ENCODE assay signal across 24 cellular contexts in the genomic region with DNA sequence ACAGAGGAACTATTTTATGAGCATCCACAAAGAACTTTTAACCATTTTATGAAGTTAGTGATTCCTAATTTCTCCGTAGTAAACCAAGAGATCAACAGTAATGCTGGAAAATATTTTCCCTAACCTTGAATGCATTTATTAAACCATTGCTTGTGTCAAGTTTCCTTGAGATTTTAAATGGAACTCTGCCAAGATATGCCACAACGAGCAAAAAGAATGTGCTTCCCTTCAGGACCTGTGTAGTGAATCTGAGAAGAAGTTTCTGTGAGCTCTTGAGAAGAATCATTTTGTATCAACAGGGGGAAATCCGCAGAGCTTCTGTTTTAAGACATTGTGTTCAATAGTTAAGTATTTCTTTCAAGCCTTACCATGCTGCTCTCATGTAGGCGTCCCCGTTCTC.
DNase-seq lines count a peak whose midpoint lies in the region; ATAC-seq, FAIRE-seq and TF ChIP-seq lines count a peak whose summit lies in the region.
"Had no signal": no experiment of that assay in that cellular context is flagged by ENCODE, and none has a peak within 500 bp of the region (broad histone marks: within the 10 kb centered on the region; RNA-seq: fewer than 3 reads in every experiment).

No MANE protein-coding gene starts in this region.

- no peaks in the 10 kb centered on the region for H3K36me3 Mint-ChIP-seq in nephron (ENCODE audit: low read depth)
- no peaks in the 10 kb centered on the region for H3K36me3 Mint-ChIP-seq in activated naive CD8-positive, alpha-beta T cell treated with anti-CD3 and anti-CD28 coated beads, Interleukin-2, amount 50 U/mL, for 24 hours (ENCODE audit: low read depth)
- H3K36me3 Mint-ChIP-seq: CD8-positive, alpha-beta T cell had no signal

- H4K20me1 ChIP-seq in GM12878 (ENCODE audit: control insufficient read depth, insufficient read depth), result no peaks in the 10 kb centered on the region
- H4K20me1 ChIP-seq: BLaER1 treated with 17β-estradiol and CSF1 and Interleukin-3, amounts not matched to agents 10 nM and 100 nM had no signal

- H3K27me3 ChIP-seq in GM12878 (replicated peaks in 1 of 2; ENCODE audit: control insufficient read depth in 2 of 2, insufficient read depth in 2 of 2, low read length in 1 of 2), result no peaks in the 10 kb centered on the region
- no peaks in the 10 kb centered on the region for H3K27me3 ChIP-seq in heart left ventricle
- H3K27me3 ChIP-seq: BLaER1 treated with 17β-estradiol and CSF1 and Interleukin-3, amounts not matched to agents 10 nM and 100 nM had no signal

- TF ChIP-seq EP300 in GM12878 (IDR thresholded peaks at IDR 0.05; ENCODE audit: borderline replicate concordance in 1 of 2, control insufficient read depth in 1 of 2, low read depth in 2 of 2, low read length in 2 of 2), result no peak

- SMC1A ChIA-PET in GM12878 (lab: Charles Lee; ENCODE audit: uncharacterized antibody, unreplicated experiment), result interaction anchor here (0.9 to 1.4 kb wide), 5 partner anchors 13 to 242 kb away, joined by 3 to 5 read pairs (median 4); no protein-coding TSS in a partner anchor

- no peak overlapping the region for H2AFZ ChIP-seq in GM12878 (ENCODE audit: control insufficient read depth, low read depth, low read length)
- H2AFZ ChIP-seq: PC-9 had no signal

- WGBS in GM12878 (ENCODE audit: insufficient coverage, insufficient replicate concordance, low lambda C conversion rate, missing lambda C conversion rate), result 8% methylated on average over 5 of the region's 5 CpGs
- 64 to 74% (median 66%) methylated on average over 5 of the region's 5 CpGs for whole genome bisulfite sequencing in heart left ventricle, 4 donors

- no peaks in the 10 kb centered on the region for H3K79me2 ChIP-seq in GM12878 (ENCODE audit: control insufficient read depth, insufficient read depth, low read length)

- DNase-seq in NCI-H226, result peak; percentile 12
- no peak for DNase-seq in GM12878 (ENCODE audit: low read depth, low spot score)
- DNase-seq in fibroblast of peridontal ligament (ENCODE audit: extremely low read depth), result peak; percentile 5
- DNase-seq in HuH-7 (ENCODE audit: low spot score), result no peak
- DNase-seq in heart left ventricle, result no peak
- DNase-seq in DMS153 treated with DMSO at 0.1 percent for 48 hours (lab: John Stamatoyannopoulos, UW; ENCODE audit: unreplicated experiment), result no peak
- no peak for DNase-seq in activated naive CD8-positive, alpha-beta T cell treated with anti-CD3 and anti-CD28 coated beads, Interleukin-2, amount 50 U/mL, for 24 hours
- DNase-seq: Calu3; CD8-positive, alpha-beta T cell; DMS53; Karpas-422; MM.1S; NCI-H1092; NCI-H1436 treated with DMSO at 0.1 percent for 48 hours; NCI-H2029; NCI-H2171 treated with DMSO at 0.1 percent for 48 hours; NCI-H510A; NCI-H82; PC-9; SIG-M5 had no signal

- H3K27ac ChIP-seq in GM12878 (ENCODE audit: control insufficient read depth, insufficient read depth), result no peak overlapping the region
- no peak overlapping the region for H3K27ac ChIP-seq in heart left ventricle
- H3K27ac ChIP-seq: BLaER1 treated with 17β-estradiol and CSF1 and Interleukin-3, amounts not matched to agents 10 nM and 100 nM; PC-9; RWPE1 had no signal

- no peak overlapping the region for H3K4me3 Mint-ChIP-seq in nephron
- no peak overlapping the region for H3K4me3 Mint-ChIP-seq in activated naive CD8-positive, alpha-beta T cell treated with anti-CD3 and anti-CD28 coated beads, Interleukin-2, amount 50 U/mL, for 24 hours
- H3K4me3 Mint-ChIP-seq: CD8-positive, alpha-beta T cell had no signal

- FAIRE-seq in GM12878 (lab: Jason Lieb, UNC), result no peak

- POLR2A ChIA-PET in GM12878 (lab: Charles Lee), result interaction anchor here (0.8 kb wide), 1 partner anchor 11 kb away, joined by 3 read pairs; no protein-coding TSS in a partner anchor

- H3K9me3 ChIP-seq in GM12878 (replicated peaks; ENCODE audit: control insufficient read depth, insufficient read depth, low read length), result no peaks in the 10 kb centered on the region
- H3K9me3 ChIP-seq in heart left ventricle, result peaks cover 0 to 4% (median 0%) of the 10 kb centered on the region in 12 donors
- H3K9me3 ChIP-seq: BLaER1 treated with 17β-estradiol and CSF1 and Interleukin-3, amounts not matched to agents 10 nM and 100 nM had no signal

- no peak overlapping the region for H3K4me2 ChIP-seq in GM12878 (ENCODE audit: control insufficient read depth, insufficient read depth)
- H3K4me2 ChIP-seq: BLaER1 treated with 17β-estradiol and CSF1 and Interleukin-3, amounts not matched to agents 10 nM and 100 nM; PC-9 had no signal

- no peaks in the 10 kb centered on the region for H3K9me3 Mint-ChIP-seq in nephron
- H3K9me3 Mint-ChIP-seq in activated naive CD8-positive, alpha-beta T cell treated with anti-CD3 and anti-CD28 coated beads, Interleukin-2, amount 50 U/mL, for 24 hours, result peaks cover 4% of the 10 kb centered on the region

- H3K9ac ChIP-seq in GM12878 (ENCODE audit: control insufficient read depth, insufficient read depth, low read length), result no peak overlapping the region
- H3K9ac ChIP-seq: BLaER1 treated with 17β-estradiol and CSF1 and Interleukin-3, amounts not matched to agents 10 nM and 100 nM had no signal

- CTCF ChIA-PET in GM12878 (lab: Yijun Ruan, JAX), result interaction anchor here (1.0 to 1.4 kb wide), 2 partner anchors 79 to 441 kb away, joined by 3 to 4 read pairs; no protein-coding TSS in a partner anchor

- no TSS peak for BruUV-seq in GM12878 (replicated peaks; lab: Mats Ljungman, UMichigan)

- H3K4me1 Mint-ChIP-seq in nephron, result peaks cover 12% of the 10 kb centered on the region
- H3K4me1 Mint-ChIP-seq in activated naive CD8-positive, alpha-beta T cell treated with anti-CD3 and anti-CD28 coated beads, Interleukin-2, amount 50 U/mL, for 24 hours, result no peaks in the 10 kb centered on the region

- intact Hi-C loops in GM12878 (cut with micrococcal nuclease; ENCODE audit: unreplicated experiment), result no loop called here
- intact Hi-C loops in heart left ventricle (cut with DNase I), result loop anchor here in 1 of 10 donors (5.0 kb wide), 1 partner anchor 45 kb away; no protein-coding TSS in a partner anchor

- in situ Hi-C loops in GM12878 (cut with MboI), result no loop called here

- no peaks in the 10 kb centered on the region for H3K4me1 ChIP-seq in GM12878 (ENCODE audit: control insufficient read depth, insufficient read depth, low read length)
- H3K4me1 ChIP-seq in heart left ventricle, result peaks cover 0 to 17% (median 0%) of the 10 kb centered on the region in 12 donors
- H3K4me1 ChIP-seq: BLaER1 treated with 17β-estradiol and CSF1 and Interleukin-3, amounts not matched to agents 10 nM and 100 nM had no signal

- ATAC-seq in GM12878 (peak; percentile 58), heart left ventricle (no peak)
- no peak for ATAC-seq in activated naive CD8-positive, alpha-beta T cell treated with anti-CD3 and anti-CD28 coated beads, Interleukin-2, amount 50 U/mL, for 24 hours
- ATAC-seq: CD8-positive, alpha-beta T cell; SK-N-SH treated with all-trans-retinoic acid at 6 μM for 48 hours had no signal

- H3K36me3 ChIP-seq in GM12878 (ENCODE audit: control insufficient read depth in 2 of 2, insufficient read depth in 2 of 2, low read length in 1 of 2), result no peaks in the 10 kb centered on the region
- no peaks in the 10 kb centered on the region for H3K36me3 ChIP-seq in heart left ventricle
- H3K36me3 ChIP-seq: BLaER1 treated with 17β-estradiol and CSF1 and Interleukin-3, amounts not matched to agents 10 nM and 100 nM had no signal

- peak overlapping the region in 2 of 3 experiments; percentile 52 to 63 for H3K27ac Mint-ChIP-seq in nephron
- H3K27ac Mint-ChIP-seq in activated naive CD8-positive, alpha-beta T cell treated with anti-CD3 and anti-CD28 coated beads, Interleukin-2, amount 50 U/mL, for 24 hours, result no peak overlapping the region
- H3K27ac Mint-ChIP-seq: CD8-positive, alpha-beta T cell had no signal

- H3K27me3 Mint-ChIP-seq in nephron (ENCODE audit: low read depth), result no peaks in the 10 kb centered on the region
- no peaks in the 10 kb centered on the region for H3K27me3 Mint-ChIP-seq in activated naive CD8-positive, alpha-beta T cell treated with anti-CD3 and anti-CD28 coated beads, Interleukin-2, amount 50 U/mL, for 24 hours

- H3K4me3 ChIP-seq in GM12878 (no peak overlapping the region), heart left ventricle (no peak overlapping the region)
- H3K4me3 ChIP-seq: BLaER1 treated with 17β-estradiol and CSF1 and Interleukin-3, amounts not matched to agents 10 nM and 100 nM; PC-9 had no signal

- no peak for TF ChIP-seq RAD21 in GM12878 (IDR thresholded peaks at IDR 0.05; ENCODE audit: insufficient read depth, low read depth, low read length)

- no peak for TF ChIP-seq POLR2A in GM12878 (IDR thresholded peaks at IDR 0.05; ENCODE audit: low read depth, low read length)
- TF ChIP-seq POLR2A in heart left ventricle (IDR thresholded peaks at IDR 0.05), result no peak

- RAD21 ChIA-PET in GM12878 (lab: Charles Lee; ENCODE audit: unreplicated experiment), result interaction anchor here (0.8 to 1.4 kb wide), 2 partner anchors 79 to 94 kb away, joined by 3 to 4 read pairs; no protein-coding TSS in a partner anchor

- TF ChIP-seq CTCF in GM12878 (IDR thresholded peaks at IDR 0.05 in 2 of 3, conservative IDR thresholded peaks at IDR 0.05 in 1 of 3; ENCODE audit: control insufficient read depth in 2 of 3, extremely low read depth in 1 of 3, insufficient read depth in 1 of 3, low read depth in 3 of 3, low read length in 3 of 3), result no peak
- no peak for TF ChIP-seq CTCF in nephron (IDR thresholded peaks at IDR 0.05; ENCODE audit: unreplicated experiment in 3 of 3)
- no peak for TF ChIP-seq CTCF in heart left ventricle (IDR thresholded peaks at IDR 0.05)

Comparison
In these comparisons a context has a peak if more than half of its experiments do, and no peak if none do; other contexts are left out.
1. DNase-seq: peak in NCI-H226 (single experiment) and fibroblast of peridontal ligament (single experiment); none in GM12878 (single experiment), HuH-7 (single experiment), heart left ventricle (0 of 5), DMS153 treated with DMSO at 0.1 percent for 48 hours (single experiment) and activated naive CD8-positive, alpha-beta T cell treated with anti-CD3 and anti-CD28 coated beads, Interleukin-2, amount 50 U/mL, for 24 hours (single experiment).